In the genomic region with DNA sequence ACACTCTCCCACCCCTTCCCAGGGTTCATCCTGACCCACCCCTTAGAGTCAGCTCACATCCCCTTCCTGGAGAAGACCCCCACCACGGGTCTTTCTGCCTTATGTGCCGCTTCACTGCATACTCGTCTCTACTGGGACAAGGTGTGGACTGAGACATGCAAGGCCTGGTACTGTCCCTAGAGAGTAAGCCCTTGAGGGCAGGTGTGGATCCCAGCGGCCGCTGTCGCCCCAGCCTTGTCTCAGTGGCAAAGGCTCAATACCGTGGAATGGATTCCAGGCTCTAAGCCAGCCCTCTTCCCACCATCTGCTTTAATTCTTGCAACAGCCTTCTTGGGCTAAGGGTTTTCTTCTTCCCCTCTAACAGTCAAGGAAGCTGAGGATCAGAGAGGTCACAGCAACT, we compare ENCODE assay signal across 22 cellular contexts.
"Had no signal": no experiment of that assay in that cellular context is flagged by ENCODE, and none has a peak within 500 bp of the region (broad histone marks: within the 10 kb centered on the region; RNA-seq: fewer than 3 reads in every experiment).

No MANE protein-coding gene starts in this region.

- H3K27me3 ChIP-seq: testis, upper lobe of right lung, vagina had no signal

- H3K9me3 Mint-ChIP-seq: natural killer cell treated with Interleukin-12 subunit alpha and Interleukin-12 subunit beta and Interleukin-15 and Interleukin-18, amount 100 ng/mL, for 72 hours; stimulated activated naive CD8-positive, alpha-beta T cell treated with anti-CD3 and anti-CD28 coated beads, Interleukin-15, Interleukin-2, amounts not matched to agents 100 ng/mL and 50 ng/mL, for 24 hours had no signal

- DNase-seq: effector CD8-positive, alpha-beta T cell; foreskin melanocyte; kidney; left cardiac atrium; left ventricle myocardium inferior; mesenchymal stem cell; midbrain; spleen; stimulated activated CD4-positive, alpha-beta T cell treated with anti-CD3 and anti-CD28 coated beads, Interleukin-15, amount 100 ng/mL, for 24 hours; stimulated activated CD4-positive, alpha-beta T cell treated with anti-CD3 and anti-CD28 coated beads, Interleukin-1b, Interleukin-23, amount 100 ng/mL, for 48 hours; stimulated activated CD4-positive, alpha-beta T cell treated with anti-CD3 and anti-CD28 coated beads, Interleukin-4, amount 100 ng/mL, for 24 hours; testis; upper lobe of right lung had no signal

- H3K4me1 ChIP-seq: left ventricle myocardium inferior, spleen, testis, tibial nerve, upper lobe of right lung, vagina had no signal

- H3K36me3 ChIP-seq: left ventricle myocardium inferior, neutrophil, spleen, tibial nerve, upper lobe of right lung, vagina had no signal

- H3K4me3 ChIP-seq: hepatocyte, left ventricle myocardium inferior, lung, spleen, testis, tibial nerve, upper lobe of right lung, vagina had no signal

- H3K9me3 ChIP-seq: left ventricle myocardium inferior, neutrophil, testis, upper lobe of right lung, vagina had no signal

- H3K27ac ChIP-seq: hepatocyte, left ventricle myocardium inferior, neutrophil, spleen, testis, tibial nerve, upper lobe of right lung, vagina had no signal

- H3K79me2 ChIP-seq: hepatocyte had no signal

- H3K4me3 Mint-ChIP-seq: natural killer cell treated with Interleukin-12 subunit alpha and Interleukin-12 subunit beta and Interleukin-15 and Interleukin-18, amount 100 ng/mL, for 72 hours; stimulated activated memory B cell treated with anti-CD40 and anti-IgM and Interleukin-4, amounts not matched to agents 10 μg/mL and 1 μg/mL and 100 μg/mL, for 72 hours; stimulated activated naive CD8-positive, alpha-beta T cell treated with anti-CD3 and anti-CD28 coated beads, Interleukin-15, Interleukin-2, amounts not matched to agents 100 ng/mL and 50 ng/mL, for 24 hours had no signal

- H2AFZ ChIP-seq: hepatocyte had no signal

- H3K4me1 Mint-ChIP-seq: stimulated activated memory B cell treated with anti-CD40 and anti-IgM and Interleukin-4, amounts not matched to agents 10 μg/mL and 1 μg/mL and 100 μg/mL, for 72 hours had no signal

- H3K27me3 Mint-ChIP-seq: stimulated activated naive CD8-positive, alpha-beta T cell treated with anti-CD3 and anti-CD28 coated beads, Interleukin-15, Interleukin-2, amounts not matched to agents 100 ng/mL and 50 ng/mL, for 24 hours had no signal

- H3K36me3 Mint-ChIP-seq: natural killer cell treated with Interleukin-12 subunit alpha and Interleukin-12 subunit beta and Interleukin-15 and Interleukin-18, amount 100 ng/mL, for 72 hours; stimulated activated memory B cell treated with anti-CD40 and anti-IgM and Interleukin-4, amounts not matched to agents 10 μg/mL and 1 μg/mL and 100 μg/mL, for 72 hours had no signal

- H3K27ac Mint-ChIP-seq: natural killer cell treated with Interleukin-12 subunit alpha and Interleukin-12 subunit beta and Interleukin-15 and Interleukin-18, amount 100 ng/mL, for 72 hours; stimulated activated memory B cell treated with anti-CD40 and anti-IgM and Interleukin-4, amounts not matched to agents 10 μg/mL and 1 μg/mL and 100 μg/mL, for 72 hours; stimulated activated naive CD8-positive, alpha-beta T cell treated with anti-CD3 and anti-CD28 coated beads, Interleukin-15, Interleukin-2, amounts not matched to agents 100 ng/mL and 50 ng/mL, for 24 hours had no signal

- ATAC-seq: left cardiac atrium; natural killer cell treated with Interleukin-12 subunit alpha and Interleukin-12 subunit beta and Interleukin-15 and Interleukin-18, amount 100 ng/mL, for 72 hours; sciatic nerve; stimulated activated memory B cell treated with anti-CD40 and anti-IgM and Interleukin-4, amounts not matched to agents 10 μg/mL and 1 μg/mL and 100 μg/mL, for 72 hours; upper lobe of right lung had no signal

- H3K4me2 ChIP-seq: hepatocyte had no signal
